Comparison of ENCODE assay signal across 22 cellular contexts in the genomic region with DNA sequence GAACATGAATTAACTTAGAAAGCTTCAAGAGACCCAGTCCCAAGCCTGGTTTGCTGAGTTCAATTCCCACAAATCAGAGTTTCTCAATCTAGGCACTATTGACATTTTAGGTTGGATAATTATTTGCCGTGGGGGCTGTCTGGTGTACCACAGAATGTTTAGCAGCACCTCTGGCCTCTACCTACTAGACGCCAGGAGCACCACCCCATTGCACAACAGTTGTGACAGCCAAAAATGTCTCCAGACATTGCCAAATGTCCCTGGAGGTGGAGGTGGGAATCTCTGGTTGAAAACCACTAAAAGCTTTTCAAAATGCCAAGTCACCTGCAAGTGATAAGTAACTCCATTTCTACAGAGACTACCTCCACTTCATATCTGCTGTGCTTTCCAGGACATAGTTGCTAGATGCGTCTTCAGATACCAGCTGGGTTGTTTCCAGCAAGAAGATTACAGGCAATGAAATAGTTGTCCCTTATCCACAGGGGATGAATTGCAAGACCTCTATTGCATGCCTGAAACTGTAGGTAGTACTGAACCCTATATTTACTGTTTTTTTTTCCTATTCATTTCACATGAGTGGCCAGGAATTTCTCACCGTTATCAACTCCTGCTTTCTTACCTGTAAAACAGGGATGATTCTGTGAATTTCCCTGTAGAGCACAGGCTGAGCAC.
A peak's percentile ranks its signal among the peaks of the same experiment; 100 is the strongest.
DNase-seq lines count a peak whose midpoint lies in the region; ATAC-seq, FAIRE-seq and TF ChIP-seq lines count a peak whose summit lies in the region.
"Had no signal": no experiment of that assay in that cellular context is flagged by ENCODE, and none has a peak within 500 bp of the region (broad histone marks: within the 10 kb centered on the region; RNA-seq: fewer than 3 reads in every experiment).

No MANE protein-coding gene starts in this region.

- TF ChIP-seq RAD21 in HepG2 (CRISPR knock-in tag; IDR thresholded peaks at IDR 0.05) (no peak), neural cell (conservative IDR thresholded peaks at IDR 0.05) (no peak)

- no peak overlapping the region for H3K4me2 ChIP-seq in HepG2 (ENCODE audit: low read depth, low read length)
- no peak overlapping the region for H3K4me2 ChIP-seq in neural cell (ENCODE audit: low read length)

- H3K27me3 ChIP-seq in endodermal cell (ENCODE audit: control insufficient read depth, insufficient read depth, low read length, poor library complexity, severe bottlenecking) (no peaks in the 10 kb centered on the region), HepG2 (ENCODE audit: control insufficient read depth in 1 of 2, insufficient read depth in 2 of 2, low read length in 2 of 2) (no peaks in the 10 kb centered on the region), neural cell (ENCODE audit: insufficient read depth, low read depth, low read length) (no peaks in the 10 kb centered on the region), ovary (no peaks in the 10 kb centered on the region)
- H3K27me3 ChIP-seq: BE2C had no signal

- ATAC-seq in HepG2, result no peak
- ATAC-seq in HG03280 (IDR thresholded peaks at IDR 0.05; ENCODE audit: unreplicated experiment), result no peak
- no peak for ATAC-seq in GM18870 (IDR thresholded peaks at IDR 0.05; ENCODE audit: unreplicated experiment)

- POLR2A ChIA-PET in HepG2 (lab: Yijun Ruan, JAX), result no interaction called here

- intact Hi-C loops in HepG2 (cut with micrococcal nuclease; ENCODE audit: unreplicated experiment), result no loop called here
- intact Hi-C loops in ovary (cut with DNase I), result no loop called here

- no peaks in the 10 kb centered on the region for H3K79me2 ChIP-seq in HepG2 (ENCODE audit: insufficient read depth, low read length)
- H3K79me2 ChIP-seq in neural cell (replicated peaks; ENCODE audit: insufficient read depth, low read length), result no peaks in the 10 kb centered on the region

- CTCF ChIA-PET in HepG2 (lab: Yijun Ruan, JAX; ENCODE audit: low intra/inter-chr PET ratio, low total read pairs), result no interaction called here

- TF ChIP-seq POLR2A in HepG2 (IDR thresholded peaks at IDR 0.05; ENCODE audit: insufficient read depth in 1 of 2, low read depth in 2 of 2, low read length in 2 of 2), result no peak
- TF ChIP-seq POLR2A in ovary (IDR thresholded peaks at IDR 0.05), result no peak

- H4K20me1 ChIP-seq in HepG2 (ENCODE audit: insufficient read depth, low read length), result no peaks in the 10 kb centered on the region
- no peaks in the 10 kb centered on the region for H4K20me1 ChIP-seq in neural cell (ENCODE audit: insufficient read depth)

- FAIRE-seq in HepG2 (lab: Jason Lieb, UNC), result no peak
- FAIRE-seq: A204.1, G401.6, GM12891, GM18507, H1 had no signal

- no peak overlapping the region for H3K4me3 Mint-ChIP-seq in endodermal cell
- H3K4me3 Mint-ChIP-seq: CD4-positive, CD25-positive, alpha-beta regulatory T cell; CD8-positive, alpha-beta memory T cell had no signal

- in situ Hi-C loops in HepG2 (cut with HindIII; ENCODE audit: extremely low pct_ligation_motif_present, low pct_unique_long_range_greater_than_20kb), result no loop called here

- H3K36me3 Mint-ChIP-seq in endodermal cell (ENCODE audit: low read depth), result no peaks in the 10 kb centered on the region

- H3K9me3 ChIP-seq in endodermal cell (ENCODE audit: control insufficient read depth, low read length), result no peaks in the 10 kb centered on the region
- H3K9me3 ChIP-seq in HepG2 (ENCODE audit: low read length), result no peaks in the 10 kb centered on the region
- no peaks in the 10 kb centered on the region for H3K9me3 ChIP-seq in neural cell (ENCODE audit: low read length)
- no peaks in the 10 kb centered on the region for H3K9me3 ChIP-seq in ovary
- H3K9me3 ChIP-seq: BE2C, HAP-1 had no signal

- H3K4me1 ChIP-seq in endodermal cell (ENCODE audit: control insufficient read depth, insufficient read depth, low read length), result peaks cover 15% of the 10 kb centered on the region
- H3K4me1 ChIP-seq in HepG2 (ENCODE audit: insufficient read depth, low read length), result no peaks in the 10 kb centered on the region
- H3K4me1 ChIP-seq in ovary (ENCODE audit: insufficient read depth), result peaks cover 1% of the 10 kb centered on the region
- H3K4me1 ChIP-seq: BE2C, HAP-1 had no signal

- TF ChIP-seq EP300 in HepG2 (IDR thresholded peaks at IDR 0.05; ENCODE audit: low read depth in 2 of 2, low read length in 2 of 2) (no peak), HepG2 (CRISPR knock-in tag; IDR thresholded peaks at IDR 0.05; ENCODE audit: borderline replicate concordance) (no peak), neural cell (conservative IDR thresholded peaks at IDR 0.05; ENCODE audit: poor library complexity, severe bottlenecking) (no peak), ovary (IDR thresholded peaks at IDR 0.05) (no peak)

- H3K4me1 Mint-ChIP-seq in endodermal cell, result peaks cover 22% of the 10 kb centered on the region
- H3K4me1 Mint-ChIP-seq: CD4-positive, CD25-positive, alpha-beta regulatory T cell; CD8-positive, alpha-beta memory T cell had no signal

- H3K36me3 ChIP-seq in endodermal cell (ENCODE audit: control insufficient read depth, insufficient read depth, low read length) (no peaks in the 10 kb centered on the region), HepG2 (replicated peaks in 1 of 2; ENCODE audit: control insufficient read depth in 1 of 2, insufficient read depth in 2 of 2, low read length in 2 of 2) (no peaks in the 10 kb centered on the region), neural cell (ENCODE audit: insufficient read depth, low read length) (no peaks in the 10 kb centered on the region), ovary (no peaks in the 10 kb centered on the region)
- H3K36me3 ChIP-seq: BE2C, HAP-1 had no signal

- no TSS peak for BruUV-seq in HepG2 (replicated peaks; lab: Mats Ljungman, UMichigan)

- H3K9me2 ChIP-seq in neural cell (ENCODE audit: insufficient read depth, low read length), result no peaks in the 10 kb centered on the region

- WGBS in endodermal cell (ENCODE audit: insufficient coverage in 1 of 2, insufficient read length in 1 of 2), 2 experiments, result 82 to 89% methylated on average over 3 to 4 of the region's 4 CpGs
- WGBS in HepG2 (ENCODE audit: low lambda C conversion rate), result 35% methylated on average over 4 of the region's 4 CpGs
- 84 to 95% (median 86%) methylated on average over 4 of the region's 4 CpGs for WGBS in ovary, 3 donors

- H3K27me3 Mint-ChIP-seq in endodermal cell (ENCODE audit: insufficient read depth), result no peaks in the 10 kb centered on the region
- H3K27me3 Mint-ChIP-seq: CD8-positive, alpha-beta memory T cell had no signal

- H3K4me3 ChIP-seq in endodermal cell (ENCODE audit: low read length), result no peak overlapping the region
- no peak overlapping the region for H3K4me3 ChIP-seq in HepG2 (replicated peaks in 1 of 3; ENCODE audit: insufficient read depth in 1 of 3, low read depth in 2 of 3, low read length in 3 of 3)
- H3K4me3 ChIP-seq in neural cell (ENCODE audit: low read length), result no peak overlapping the region
- H3K4me3 ChIP-seq in ovary, result no peak overlapping the region
- H3K4me3 ChIP-seq: HAP-1 had no signal

- peak; percentile 60 for DNase-seq in endodermal cell
- no peak for DNase-seq in HepG2 (ENCODE audit: low spot score)
- DNase-seq in ovary, result no peak
- DNase-seq: ACHN; BE2C; C1 segment of cervical spinal cord; CD4-positive, CD25-positive, alpha-beta regulatory T cell; CD8-positive, alpha-beta memory T cell; COR-L47; DMS 273 treated with DMSO at 0.1 percent for 48 hours; IMR-90; KBM-7 had no signal

- H2AFZ ChIP-seq in HepG2 (ENCODE audit: low read length) (no peak overlapping the region), neural cell (ENCODE audit: low read depth, low read length) (no peak overlapping the region)

- no peaks in the 10 kb centered on the region for H3F3A ChIP-seq in neural cell (ENCODE audit: insufficient read depth, low read length, poor library complexity, severe bottlenecking)

- H3K27ac Mint-ChIP-seq in endodermal cell, result no peak overlapping the region
- H3K27ac Mint-ChIP-seq: CD4-positive, CD25-positive, alpha-beta regulatory T cell; CD8-positive, alpha-beta memory T cell had no signal

- no peaks in the 10 kb centered on the region for H3K9me3 Mint-ChIP-seq in endodermal cell
- H3K9me3 Mint-ChIP-seq: CD8-positive, alpha-beta memory T cell had no signal

- TF ChIP-seq CTCF in endodermal cell (conservative IDR thresholded peaks at IDR 0.05) (peak; percentile 45), HepG2 (CRISPR knock-in tag; IDR thresholded peaks at IDR 0.05) (no peak), neural cell (IDR thresholded peaks at IDR 0.05; ENCODE audit: poor library complexity, severe bottlenecking) (no peak), ovary (IDR thresholded peaks at IDR 0.05) (no peak)

- H3K9ac ChIP-seq in endodermal cell (ENCODE audit: extremely low read depth, low read length, poor library complexity, severe bottlenecking), result no peak overlapping the region
- no peak overlapping the region for H3K9ac ChIP-seq in HepG2 (ENCODE audit: insufficient read depth, low read depth, low read length)
- H3K9ac ChIP-seq in neural cell (ENCODE audit: low read length), result no peak overlapping the region

- H3K27ac ChIP-seq in endodermal cell (ENCODE audit: low read depth, low read length) (no peak overlapping the region), HepG2 (ENCODE audit: extremely low read length, insufficient read depth, low read length) (no peak overlapping the region), neural cell (ENCODE audit: low read length) (no peak overlapping the region), ovary (no peak overlapping the region)
- H3K27ac ChIP-seq: HL-60 had no signal

TF ChIP-seq in HepG2, 621 proteins besides CTCF, POLR2A, EP300 and RAD21:
- TF ChIP-seq AHR (CRISPR knock-in tag; IDR thresholded peaks at IDR 0.05), result no peak
- no peak for TF ChIP-seq ZNF205 (CRISPR knock-in tag; IDR thresholded peaks at IDR 0.05)
- no peak for TF ChIP-seq ISL2 (CRISPR knock-in tag; IDR thresholded peaks at IDR 0.05)
- peak; percentile 37; the same call in 1 of the 2 replicates for TF ChIP-seq CEBPB (IDR thresholded peaks at IDR 0.05; ENCODE audit: borderline replicate concordance, low read depth, low read length)

TF ChIP-seq in neural cell, 6 proteins besides CTCF, POLR2A, EP300 and RAD21 (continues in another document):
- TF ChIP-seq TAF1 (IDR thresholded peaks at IDR 0.05; ENCODE audit: low read depth) (no peak), SMC3 (conservative IDR thresholded peaks at IDR 0.05; ENCODE audit: poor library complexity) (no peak), POLR2AphosphoS5 (IDR thresholded peaks at IDR 0.05) (peak; percentile 93)
